16 cellular contexts compared by ENCODE assay signal in genomic region chr15:60620707-60621106, GRCh38.
DNase-seq lines count a peak whose midpoint lies in the region; ATAC-seq, FAIRE-seq and TF ChIP-seq lines count a peak whose summit lies in the region.
"Had no signal": no experiment of that assay in that cellular context is flagged by ENCODE, and none has a peak within 500 bp of the region (broad histone marks: within the 10 kb centered on the region; RNA-seq: fewer than 3 reads in every experiment).

No MANE protein-coding gene starts in this region.

- no peaks in the 10 kb centered on the region for H3K27me3 Mint-ChIP-seq in neural progenitor cell (ENCODE audit: insufficient read depth, low read depth)
- H3K27me3 Mint-ChIP-seq: activated naive CD8-positive, alpha-beta T cell treated with anti-CD3 and anti-CD28 coated beads for 36 hours had no signal

- no peak overlapping the region for H3K27ac ChIP-seq in right atrium auricular region
- H3K27ac ChIP-seq in neural progenitor cell, result no peak overlapping the region
- H3K27ac ChIP-seq in aorta (ENCODE audit: low read depth in 1 of 2, low read length in 2 of 2), result peak overlapping the region in 1 of 2 donors; percentile 41
- H3K27ac ChIP-seq: A549, coronary artery had no signal

- no peak for FAIRE-seq in D721Med (lab: Jason Lieb, UNC)
- FAIRE-seq: A549, HTR-8/SVneo had no signal

- H3K9ac ChIP-seq in neural progenitor cell, result no peak overlapping the region

- H3K79me2 ChIP-seq in neural progenitor cell (ENCODE audit: low read depth), result no peaks in the 10 kb centered on the region

- peak overlapping the region; percentile 79 for H2AFZ ChIP-seq in neural progenitor cell (replicated peaks)

- DNase-seq in left cardiac atrium, result peak; percentile 48
- DNase-seq in right atrium auricular region (ENCODE audit: low spot score), result no peak
- DNase-seq in fibroblast of the aortic adventitia (ENCODE audit: low read depth), result peak; percentile 40
- DNase-seq in neural progenitor cell (ENCODE audit: low spot score), result no peak
- DNase-seq in aorta, result peak; percentile 75 to 85
- DNase-seq in GM19240 (ENCODE audit: insufficient read length, low spot score), result no peak
- DNase-seq in G401 (ENCODE audit: low spot score), result no peak
- DNase-seq in D721Med (ENCODE audit: insufficient read length, low spot score), result no peak
- DNase-seq: activated CD4-positive, alpha-beta T cell treated with anti-CD3 and anti-CD28 coated beads for 1 hour; activated naive CD8-positive, alpha-beta T cell treated with anti-CD3 and anti-CD28 coated beads for 36 hours; immature natural killer cell; naive B cell; NCI-H345 had no signal

- H3K36me3 ChIP-seq in right atrium auricular region (no peaks in the 10 kb centered on the region), neural progenitor cell (no peaks in the 10 kb centered on the region), aorta (ENCODE audit: control insufficient read depth in 1 of 2, insufficient read depth in 2 of 2, low read length in 1 of 2) (no peaks in the 10 kb centered on the region)

- H3F3A ChIP-seq in neural progenitor cell (ENCODE audit: low read depth), result no peaks in the 10 kb centered on the region

- no peak overlapping the region for H3K4me3 ChIP-seq in right atrium auricular region
- H3K4me3 ChIP-seq in fibroblast of the aortic adventitia (ENCODE audit: low read depth, low read length), result no peak overlapping the region
- no peak overlapping the region for H3K4me3 ChIP-seq in neural progenitor cell
- H3K4me3 ChIP-seq in aorta (ENCODE audit: low read length in 2 of 2), result no peak overlapping the region
- H3K4me3 ChIP-seq: A549, coronary artery had no signal

- peaks cover 5% of the 10 kb centered on the region for H3K4me1 Mint-ChIP-seq in neural progenitor cell
- H3K4me1 Mint-ChIP-seq: activated naive CD8-positive, alpha-beta T cell treated with anti-CD3 and anti-CD28 coated beads for 36 hours; immature natural killer cell; naive B cell had no signal

- no peak overlapping the region for H3K4me3 Mint-ChIP-seq in neural progenitor cell
- H3K4me3 Mint-ChIP-seq: activated naive CD8-positive, alpha-beta T cell treated with anti-CD3 and anti-CD28 coated beads for 36 hours; immature natural killer cell; naive B cell had no signal

- WGBS in aorta, 2 donors, result 12 to 13% methylated on average over 14 of the region's 14 CpGs

- H3K4me2 ChIP-seq in neural progenitor cell, result peak overlapping the region; percentile 6
- H3K4me2 ChIP-seq: A549 had no signal

- H3K36me3 Mint-ChIP-seq in neural progenitor cell, result no peaks in the 10 kb centered on the region
- H3K36me3 Mint-ChIP-seq: activated naive CD8-positive, alpha-beta T cell treated with anti-CD3 and anti-CD28 coated beads for 36 hours; immature natural killer cell; naive B cell had no signal

- no peaks in the 10 kb centered on the region for H3K27me3 ChIP-seq in right atrium auricular region
- no peaks in the 10 kb centered on the region for H3K27me3 ChIP-seq in neural progenitor cell
- H3K27me3 ChIP-seq in aorta (ENCODE audit: control insufficient read depth in 1 of 2, insufficient read depth in 2 of 2, low read length in 1 of 2), result no peaks in the 10 kb centered on the region

- no peaks in the 10 kb centered on the region for H4K20me1 ChIP-seq in neural progenitor cell (ENCODE audit: low read depth)

- H3K9me3 ChIP-seq in right atrium auricular region (no peaks in the 10 kb centered on the region), neural progenitor cell (ENCODE audit: low read depth) (no peaks in the 10 kb centered on the region), aorta (ENCODE audit: control insufficient read depth, low read length) (no peaks in the 10 kb centered on the region)
- H3K9me3 ChIP-seq: A549 had no signal

- no peak overlapping the region for H3K27ac Mint-ChIP-seq in neural progenitor cell
- H3K27ac Mint-ChIP-seq: activated naive CD8-positive, alpha-beta T cell treated with anti-CD3 and anti-CD28 coated beads for 36 hours; immature natural killer cell had no signal

- intact Hi-C loops in left cardiac atrium (cut with DNase I) (no loop called here), aorta (cut with DNase I) (no loop called here)

- H3K4me1 ChIP-seq in right atrium auricular region (peaks cover 0 to 4% of the 10 kb centered on the region in 2 donors), neural progenitor cell (peaks cover 14% of the 10 kb centered on the region), aorta (ENCODE audit: control insufficient read depth in 1 of 2, insufficient read depth in 2 of 2, low read length in 2 of 2) (no peaks in the 10 kb centered on the region)
- H3K4me1 ChIP-seq: A549 had no signal

- ATAC-seq in left cardiac atrium (peak in 1 of 2 donors; percentile 63), aorta (ENCODE audit: low FRiP score) (peak; percentile 84)
- ATAC-seq: A549 had no signal

- H3K9me3 Mint-ChIP-seq in neural progenitor cell, result no peaks in the 10 kb centered on the region
- H3K9me3 Mint-ChIP-seq: activated naive CD8-positive, alpha-beta T cell treated with anti-CD3 and anti-CD28 coated beads for 36 hours; immature natural killer cell; naive B cell had no signal

- in situ Hi-C loops in G401 (cut with HindIII; ENCODE audit: low sequenced_read_pairs), result no loop called here

- TF ChIP-seq CTCF in right atrium auricular region (IDR thresholded peaks at IDR 0.05) (no peak), fibroblast of the aortic adventitia (IDR thresholded peaks at IDR 0.05; ENCODE audit: insufficient read depth, low read length) (no peak), neural progenitor cell (IDR thresholded peaks at IDR 0.05) (no peak), D721Med (IDR thresholded peaks at IDR 0.05; ENCODE audit: insufficient read depth, missing control alignments) (no peak)

Comparison
In these comparisons a context has a peak if more than half of its experiments do, and no peak if none do; other contexts are left out.
1. DNase-seq: peak in left cardiac atrium (single experiment), fibroblast of the aortic adventitia (single experiment) and aorta (2 of 2); none in right atrium auricular region (single experiment), neural progenitor cell (single experiment), GM19240 (single experiment), G401 (single experiment) and D721Med (single experiment).